Comparison of ENCODE assay signal across 33 cellular contexts in genomic region chr2:198901894-198902293, GRCh38.
DNase-seq lines count a peak whose midpoint lies in the region; ATAC-seq, FAIRE-seq and TF ChIP-seq lines count a peak whose summit lies in the region.
"Had no signal": no experiment of that assay in that cellular context is flagged by ENCODE, and none has a peak within 500 bp of the region (broad histone marks: within the 10 kb centered on the region; RNA-seq: fewer than 3 reads in every experiment).

No MANE protein-coding gene starts in this region.

- no peaks in the 10 kb centered on the region for H4K20me1 ChIP-seq in K562 (replicated peaks; ENCODE audit: control insufficient read depth, insufficient read depth, low read length)

- H3K4me1 ChIP-seq in A673 (ENCODE audit: insufficient read depth, low read length, poor library complexity, severe bottlenecking): no peaks in the 10 kb centered on the region
- H3K4me1 ChIP-seq in K562 (replicated peaks in 1 of 2; ENCODE audit: control insufficient read depth in 2 of 2, insufficient read depth in 2 of 2, low read length in 2 of 2): no peaks in the 10 kb centered on the region
- H3K4me1 ChIP-seq: A549, adrenal gland, esophagus squamous epithelium, heart right ventricle, transverse colon had no signal

- intact Hi-C loops in A673 (cut with micrococcal nuclease; ENCODE audit: unreplicated experiment) (no loop called here), K562 (cut with micrococcal nuclease) (no loop called here)

- ATAC-seq in K562: no peak
- ATAC-seq: activated CD8-positive, alpha-beta T cell treated with anti-CD3 and anti-CD28 coated beads, Interleukin-2, amount 10 ng/mL, durations not matched to agents 7 days and 5 days; heart right ventricle; mucosa of descending colon; Panc1; stimulated activated effector memory CD8-positive, alpha-beta T cell treated with anti-CD3 and anti-CD28 coated beads, Interleukin-12 subunit alpha, Interleukin-12 subunit beta, amount 100 ng/mL, for 72 hours had no signal

- H3K9ac ChIP-seq in K562 (ENCODE audit: insufficient read depth in 1 of 2, low read depth in 2 of 2, low read length in 2 of 2): no peak overlapping the region

- DNase-seq in A673 (ENCODE audit: low spot score): peak; percentile 9
- DNase-seq in H7: peak; percentile 6
- peak; percentile 21 for DNase-seq in NB4 (ENCODE audit: low read depth)
- peak in 2 of 4 experiments; percentile 21 to 23 for DNase-seq in K562 (ENCODE audit: extremely low read depth in 1 of 4, low spot score in 3 of 4)
- no peak for DNase-seq in NCI-H1417 (lab: John Stamatoyannopoulos, UW)
- no peak for DNase-seq in islet precursor cell
- DNase-seq in inferior parietal cortex (ENCODE audit: extremely low spot score): no peak
- no peak for DNase-seq in cerebellum (ENCODE audit: low spot score)
- DNase-seq: activated CD4-positive, alpha-beta T cell treated with anti-CD3 and anti-CD28 coated beads for 4 hours; activated CD8-positive, alpha-beta T cell treated with anti-CD3 and anti-CD28 coated beads, Interleukin-2, amount 10 ng/mL, durations not matched to agents 7 days and 5 days; activated naive CD4-positive, alpha-beta T cell treated with anti-CD3 and anti-CD28 coated beads for 36 hours; adrenal gland; CD8-positive, alpha-beta memory T cell; dermis blood vessel endothelial cell; DMS153; esophagus squamous epithelium; heart right ventricle; IMR-90; mucosa of descending colon; NCI-H1105 treated with DMSO at 0.1 percent for 48 hours; NCI-H2081; NCI-H524 treated with DMSO at 0.1 percent for 48 hours; nephron progenitor cell; NK-92 treated with Interleukin-12 subunit alpha and Interleukin-12 subunit beta, amount 100 ng/mL, for 24 hours; ovary; SHP77 treated with DMSO at 0.1 percent for 48 hours; T-helper 9 cell; transverse colon had no signal

- POLR2A ChIA-PET in A673 (lab: Charles Lee; ENCODE audit: low non-redundant PET) (no interaction called here), K562 (lab: Yijun Ruan, JAX) (no interaction called here)

- no peak for TF ChIP-seq EP300 in K562 (IDR thresholded peaks at IDR 0.05; ENCODE audit: low read length)

- no peak for TF ChIP-seq CTCF in A673 (conservative IDR thresholded peaks at IDR 0.05; ENCODE audit: low read depth, low read length)
- no peak for TF ChIP-seq CTCF in NB4 (IDR thresholded peaks at IDR 0.05; ENCODE audit: low read depth, low read length)
- no peak for TF ChIP-seq CTCF in K562 (IDR thresholded peaks at IDR 0.05 in 2 of 3, conservative IDR thresholded peaks at IDR 0.05 in 1 of 3; ENCODE audit: insufficient read depth in 2 of 3, low read depth in 1 of 3, low read length in 3 of 3)

- CTCF ChIA-PET in A673 (lab: Charles Lee) (no interaction called here), K562 (lab: Yijun Ruan, JAX; ENCODE audit: low intra/inter-chr PET ratio) (no interaction called here)

- H3K27me3 ChIP-seq in A673 (replicated peaks; ENCODE audit: insufficient read depth, low read depth, low read length, poor library complexity) (no peaks in the 10 kb centered on the region), H7 (ENCODE audit: control insufficient read depth, insufficient read depth, low read length) (no peaks in the 10 kb centered on the region), K562 (ENCODE audit: control insufficient read depth in 2 of 2, insufficient read depth in 2 of 2, low read length in 2 of 2) (no peaks in the 10 kb centered on the region)
- H3K27me3 ChIP-seq: adrenal gland, esophagus squamous epithelium, heart right ventricle, ovary, transverse colon had no signal

- no peaks in the 10 kb centered on the region for H3K9me3 ChIP-seq in A673 (ENCODE audit: low read depth, low read length, poor library complexity, severe bottlenecking)
- no peaks in the 10 kb centered on the region for H3K9me3 ChIP-seq in K562 (replicated peaks; ENCODE audit: control insufficient read depth, insufficient read depth, low read depth, low read length)
- H3K9me3 ChIP-seq: A549, adrenal gland, esophagus squamous epithelium, heart right ventricle, mucosa of descending colon, ovary, transverse colon had no signal

- no peak for TF ChIP-seq RAD21 in K562 (CRISPR knock-in tag; conservative IDR thresholded peaks at IDR 0.05 in 1 of 2, IDR thresholded peaks at IDR 0.05 in 1 of 2)

- no peak overlapping the region for H3K4me3 ChIP-seq in A673 (ENCODE audit: low read depth, low read length, poor library complexity, severe bottlenecking)
- no peak overlapping the region for H3K4me3 ChIP-seq in H7 (ENCODE audit: insufficient read depth, low read depth, low read length)
- no peak overlapping the region for H3K4me3 ChIP-seq in NB4 (ENCODE audit: low read depth, low read length)
- H3K4me3 ChIP-seq in K562: no peak overlapping the region
- H3K4me3 ChIP-seq: A549, adrenal gland, esophagus squamous epithelium, heart right ventricle, lung, mucosa of descending colon, ovary, transverse colon had no signal

- in situ Hi-C loops in K562 (cut with MboI): no loop called here

- H3K27ac ChIP-seq in A673 (ENCODE audit: low read depth, low read length, poor library complexity, severe bottlenecking) (no peak overlapping the region), K562 (ENCODE audit: extremely low read depth, low read depth, low read length) (no peak overlapping the region)
- H3K27ac ChIP-seq: A549, adrenal gland, esophagus squamous epithelium, heart right ventricle, ovary, transverse colon, VCaP had no signal

- no peak for TF ChIP-seq POLR2A in NB4 (IDR thresholded peaks at IDR 0.05; ENCODE audit: extremely low read depth, insufficient read length)
- TF ChIP-seq POLR2A in K562 (conservative IDR thresholded peaks at IDR 0.05): no peak

- H3K4me2 ChIP-seq in K562 (ENCODE audit: insufficient read depth, low read length): no peak overlapping the region
- H3K4me2 ChIP-seq: A549 had no signal

- H3K79me2 ChIP-seq in K562 (ENCODE audit: control insufficient read depth, insufficient read depth, low read length): no peaks in the 10 kb centered on the region

- no peak for FAIRE-seq in K562 (lab: Jason Lieb, UNC)
- FAIRE-seq: A549 had no signal

- no peaks in the 10 kb centered on the region for H3K9me1 ChIP-seq in K562 (ENCODE audit: control insufficient read depth, insufficient read depth, low read length)

- BruUV-seq in A673 (replicated peaks; lab: Mats Ljungman, UMichigan): no TSS peak
- no TSS peak for BruUV-seq in K562 (replicated peaks; lab: Mats Ljungman, UMichigan)

- H2AFZ ChIP-seq in K562 (ENCODE audit: low read depth, low read length): no peak overlapping the region

- H3K36me3 ChIP-seq in A673 (ENCODE audit: insufficient read depth, low read length, poor library complexity, severe bottlenecking): no peaks in the 10 kb centered on the region
- H3K36me3 ChIP-seq in H7 (replicated peaks; ENCODE audit: control insufficient read depth, insufficient read depth, low read length): no peaks in the 10 kb centered on the region
- no peaks in the 10 kb centered on the region for H3K36me3 ChIP-seq in K562 (ENCODE audit: control insufficient read depth, insufficient read depth, low read length)
- H3K36me3 ChIP-seq: adrenal gland, esophagus squamous epithelium, heart right ventricle, ovary, transverse colon had no signal

TF ChIP-seq in K562, 482 proteins besides CTCF, POLR2A, EP300 and RAD21:
- TF ChIP-seq ELK1 (CRISPR knock-in tag; IDR thresholded peaks at IDR 0.05): no peak
- peak; percentile 49 for TF ChIP-seq TFE3 (CRISPR knock-in tag; IDR thresholded peaks at IDR 0.05)
- TF ChIP-seq ILF3 (IDR thresholded peaks at IDR 0.05; ENCODE audit: borderline replicate concordance): no peak
- no peak for TF ChIP-seq SFPQ (IDR thresholded peaks at IDR 0.05; ENCODE audit: low read depth, low read length)
- TF ChIP-seq RHOXF2B (CRISPR knock-in tag; conservative IDR thresholded peaks at IDR 0.05): no peak

Comparison
In these comparisons a context has a peak if more than half of its experiments do, and no peak if none do; other contexts are left out.
1. DNase-seq: peak in A673 (single experiment), H7 (single experiment) and NB4 (single experiment); none in NCI-H1417 (0 of 3), islet precursor cell (single experiment), inferior parietal cortex (single experiment) and cerebellum (single experiment).